25 cellular contexts compared by ENCODE assay signal in genomic region chr5:167392252-167392651, GRCh38.
"Had no signal": no experiment of that assay in that cellular context is flagged by ENCODE, and none has a peak within 500 bp of the region (broad histone marks: within the 10 kb centered on the region; RNA-seq: fewer than 3 reads in every experiment).

No MANE protein-coding gene starts in this region.

- ATAC-seq: gastrocnemius medialis; heart left ventricle; left cardiac atrium; left lung; naive thymus-derived CD4-positive, alpha-beta T cell; stimulated activated effector memory CD8-positive, alpha-beta T cell treated with anti-CD3 and anti-CD28 coated beads, Interleukin-12 subunit alpha, Interleukin-12 subunit beta, amount 100 ng/mL, for 72 hours had no signal

- H3K27ac ChIP-seq: dorsolateral prefrontal cortex, gastrocnemius medialis, heart left ventricle, hepatocyte, left lung, neutrophil, parathyroid adenoma, right atrium auricular region, sigmoid colon, stomach, vagina had no signal

- H3K4me1 Mint-ChIP-seq: naive thymus-derived CD4-positive, alpha-beta T cell; nephron progenitor cell; stimulated activated effector memory CD8-positive, alpha-beta T cell treated with anti-CD3 and anti-CD28 coated beads, Interleukin-12 subunit alpha, Interleukin-12 subunit beta, amount 100 ng/mL, for 72 hours had no signal

- H3K36me3 Mint-ChIP-seq: naive thymus-derived CD4-positive, alpha-beta T cell; stimulated activated effector memory CD8-positive, alpha-beta T cell treated with anti-CD3 and anti-CD28 coated beads, Interleukin-12 subunit alpha, Interleukin-12 subunit beta, amount 100 ng/mL, for 72 hours had no signal

- H3K4me1 ChIP-seq: gastrocnemius medialis, heart left ventricle, left lung, parathyroid adenoma, right atrium auricular region, sigmoid colon, stomach, vagina had no signal

- H3K9me3 ChIP-seq: gastrocnemius medialis, heart left ventricle, left lung, neutrophil, right atrium auricular region, sigmoid colon, thyroid gland, vagina had no signal

- H3K27ac Mint-ChIP-seq: naive thymus-derived CD4-positive, alpha-beta T cell; nephron progenitor cell; progenitor cell of endocrine pancreas; stimulated activated effector memory CD8-positive, alpha-beta T cell treated with anti-CD3 and anti-CD28 coated beads, Interleukin-12 subunit alpha, Interleukin-12 subunit beta, amount 100 ng/mL, for 72 hours had no signal

- H2AFZ ChIP-seq: hepatocyte, parathyroid adenoma had no signal

- DNase-seq: dorsolateral prefrontal cortex; effector CD4-positive, alpha-beta T cell; foreskin fibroblast; gastrocnemius medialis; heart left ventricle; left cardiac atrium; left lung; mesendoderm; midbrain; naive thymus-derived CD4-positive, alpha-beta T cell; nephron progenitor cell; sigmoid colon; stimulated activated CD4-positive, alpha-beta T cell treated with anti-CD3 and anti-CD28 coated beads, Interleukin-2, amount 100 ng/mL, for 24 hours; stimulated activated CD4-positive, alpha-beta T cell treated with anti-CD3 and anti-CD28 coated beads, Interleukin-4, amount 100 ng/mL, for 24 hours; stimulated activated naive CD4-positive, alpha-beta T cell treated with Interleukin-2 at 50 U/mL for 16 hours; stomach; trophoblast cell had no signal

- H3K27me3 Mint-ChIP-seq: naive thymus-derived CD4-positive, alpha-beta T cell had no signal

- H3K79me2 ChIP-seq: hepatocyte, parathyroid adenoma had no signal

- H3K4me2 ChIP-seq: hepatocyte had no signal

- H3K36me3 ChIP-seq: gastrocnemius medialis, heart left ventricle, left lung, neutrophil, right atrium auricular region, sigmoid colon, stomach, thyroid gland, vagina had no signal

- H3K4me3 Mint-ChIP-seq: naive thymus-derived CD4-positive, alpha-beta T cell; nephron progenitor cell; stimulated activated effector memory CD8-positive, alpha-beta T cell treated with anti-CD3 and anti-CD28 coated beads, Interleukin-12 subunit alpha, Interleukin-12 subunit beta, amount 100 ng/mL, for 72 hours had no signal

- H3K4me3 ChIP-seq: dorsolateral prefrontal cortex, gastrocnemius medialis, heart left ventricle, hepatocyte, left lung, right atrium auricular region, sigmoid colon, stomach, thyroid gland, vagina had no signal

- H3K27me3 ChIP-seq: dorsolateral prefrontal cortex, gastrocnemius medialis, heart left ventricle, hepatocyte, left lung, neutrophil, right atrium auricular region, sigmoid colon, stomach, thyroid gland, vagina had no signal
